In genomic region chr2:54470241-54470938, GRCh38 we compare ENCODE assay signal across 12 cellular contexts. TPM values are rescaled to one million over a fixed set of nuclear protein-coding genes. Genes with fewer than 3 reads are reported as not detected.
A peak's percentile ranks its signal among the peaks of the same experiment; 100 is the strongest.
DNase-seq lines count a peak whose midpoint lies in the region; ATAC-seq, FAIRE-seq and TF ChIP-seq lines count a peak whose summit lies in the region.
"Had no signal": no experiment of that assay in that cellular context is flagged by ENCODE, and none has a peak within 500 bp of the region (broad histone marks: within the 10 kb centered on the region; RNA-seq: fewer than 3 reads in every experiment).

No MANE protein-coding gene starts in this region.

- peaks cover 6 to 10% of the 10 kb centered on the region in 2 donors for H3K27me3 Mint-ChIP-seq in effector memory CD8-positive, alpha-beta T cell

- H3K36me3 ChIP-seq in ascending aorta (no peaks in the 10 kb centered on the region), right atrium auricular region (no peaks in the 10 kb centered on the region), stomach (no peaks in the 10 kb centered on the region)

- H3K27ac ChIP-seq in ascending aorta, result peak overlapping the region; percentile 39 to 47
- peak overlapping the region; percentile 74 to 86 for H3K27ac ChIP-seq in right atrium auricular region
- H3K27ac ChIP-seq in stomach, result peak overlapping the region in 4 of 5 donors; percentile 51 to 77 (median 60)

- TF ChIP-seq CTCF in ascending aorta (IDR thresholded peaks at IDR 0.05), result no peak
- TF ChIP-seq CTCF in right atrium auricular region (IDR thresholded peaks at IDR 0.05), result no peak
- TF ChIP-seq CTCF in stomach (IDR thresholded peaks at IDR 0.05), result no peak

- no peak for FAIRE-seq in GM19239 (lab: Jason Lieb, UNC)

- H3K4me3 Mint-ChIP-seq in effector memory CD8-positive, alpha-beta T cell, result no peak overlapping the region

- no peaks in the 10 kb centered on the region for H3K36me3 Mint-ChIP-seq in effector memory CD8-positive, alpha-beta T cell (ENCODE audit: insufficient read depth)

- H3K4me3 ChIP-seq in ascending aorta (no peak overlapping the region), right atrium auricular region (peak overlapping the region; percentile 19 to 30), stomach (no peak overlapping the region)
- H3K4me3 ChIP-seq: mucosa of descending colon, SJSA1 had no signal

- TF ChIP-seq EP300 in stomach (IDR thresholded peaks at IDR 0.05), result no peak

- no peak for DNase-seq in ascending aorta (ENCODE audit: low spot score in 2 of 2)
- DNase-seq in right atrium auricular region (ENCODE audit: low spot score), result no peak
- no peak for DNase-seq in stomach
- no peak for DNase-seq in GM19239 (ENCODE audit: insufficient read length, low spot score)
- DNase-seq in effector memory CD8-positive, alpha-beta T cell, result no peak
- no peak for DNase-seq in activated effector memory CD4-positive, alpha-beta T cell treated with anti-CD3 and anti-CD28 coated beads, Interleukin-2, amount 50 U/mL, for 16 hours
- DNase-seq: GF-D8, mucosa of descending colon, NCI-H1048 had no signal

- ATAC-seq in GM21576 (IDR thresholded peaks at IDR 0.05; ENCODE audit: unreplicated experiment) (peak; percentile 17), GM21423 (IDR thresholded peaks at IDR 0.05; ENCODE audit: unreplicated experiment) (no peak)
- no peak for ATAC-seq in effector memory CD8-positive, alpha-beta T cell (replicated peaks)
- ATAC-seq: mucosa of descending colon had no signal

- no peaks in the 10 kb centered on the region for H3K9me3 Mint-ChIP-seq in effector memory CD8-positive, alpha-beta T cell

- H3K4me1 ChIP-seq in ascending aorta (peaks cover 0 to 38% of the 10 kb centered on the region in 2 donors), right atrium auricular region (peaks cover 0 to 81% of the 10 kb centered on the region in 2 donors), stomach (peaks cover 4 to 83% (median 42%) of the 10 kb centered on the region in 4 donors)

- no peaks in the 10 kb centered on the region for H3K9me3 ChIP-seq in ascending aorta
- H3K9me3 ChIP-seq in right atrium auricular region, result no peaks in the 10 kb centered on the region
- no peaks in the 10 kb centered on the region for H3K9me3 ChIP-seq in stomach
- H3K9me3 ChIP-seq: mucosa of descending colon, SJSA1 had no signal

- no peaks in the 10 kb centered on the region for H3K4me1 Mint-ChIP-seq in effector memory CD8-positive, alpha-beta T cell (ENCODE audit: low read depth in 2 of 2)

- intact Hi-C loops in ascending aorta (cut with DNase I) (no loop called here), stomach (cut with DNase I; ENCODE audit: low total_unique reads) (no loop called here)

- 40 to 49% (median 44%) methylated on average over 7 of the region's 7 CpGs for whole genome bisulfite sequencing in stomach, 5 donors

- H3K27me3 ChIP-seq in ascending aorta (no peaks in the 10 kb centered on the region), right atrium auricular region (no peaks in the 10 kb centered on the region), stomach (no peaks in the 10 kb centered on the region)
- H3K27me3 ChIP-seq: SJSA1 had no signal

- H3K27ac Mint-ChIP-seq in effector memory CD8-positive, alpha-beta T cell, result no peak overlapping the region

- no peak for TF ChIP-seq POLR2A in stomach (IDR thresholded peaks at IDR 0.05)

RNA-seq across cellular contexts. Expression of gene SPTBN1, which starts 14.3 kb away (rescaled TPM):
- total RNA-seq in ascending aorta, result 246 TPM
- total RNA-seq in right atrium auricular region, result 100 to 1,000 TPM; 265 to 382 TPM
- 100 to 1,000 TPM; 155 to 475 (median 267) TPM for total RNA-seq in stomach
- polyA plus RNA-seq in stomach, result 10 to 100 TPM; 28.7 to 33.6 (median 29.6) TPM

Comparison
In these comparisons a context has a peak if more than half of its experiments do, and no peak if none do; other contexts are left out.
1. H3K4me3 ChIP-seq: peak in right atrium auricular region (2 of 2); none in ascending aorta (0 of 2) and stomach (0 of 4).
2. Peak in every context shown above with its lines, with median percentiles within 50 percentile points of each other: H3K27ac ChIP-seq.